In genomic region chr2:84925336-84925723, GRCh38 we compare ENCODE assay signal across 1 cellular context.
TF ChIP-seq lines count a peak whose summit lies in the region.

No MANE protein-coding gene starts in this region.

TF ChIP-seq in H1, 55 proteins besides CTCF, POLR2A, EP300 and RAD21:
- TF ChIP-seq JUND (IDR thresholded peaks at IDR 0.05; ENCODE audit: low read length): no peak
- TF ChIP-seq RNF2 (IDR thresholded peaks at IDR 0.05; ENCODE audit: borderline replicate concordance, low read depth, low read length, missing control alignments, poor library complexity, severe bottlenecking): no peak
- TF ChIP-seq KDM5A (IDR thresholded peaks at IDR 0.05; ENCODE audit: low read length): no peak
- no peak for TF ChIP-seq SRF (IDR thresholded peaks at IDR 0.05; ENCODE audit: low read depth, low read length)
- no peak for TF ChIP-seq RFX5 (IDR thresholded peaks at IDR 0.05; ENCODE audit: borderline replicate concordance, low read depth, low read length)
- no peak for TF ChIP-seq BACH1 (IDR thresholded peaks at IDR 0.05; ENCODE audit: low read length)
- TF ChIP-seq EGR1 (IDR thresholded peaks at IDR 0.05; ENCODE audit: borderline replicate concordance, low read depth, low read length): no peak
- TF ChIP-seq NRF1 (IDR thresholded peaks at IDR 0.05; ENCODE audit: low read depth, low read length): no peak
- no peak for TF ChIP-seq YY1 (IDR thresholded peaks at IDR 0.05; ENCODE audit: low read depth, low read length)
- TF ChIP-seq HDAC6 (IDR thresholded peaks at IDR 0.05; ENCODE audit: low read depth, low read length): no peak
- no peak for TF ChIP-seq SP4 (IDR thresholded peaks at IDR 0.05; ENCODE audit: low read length)
- TF ChIP-seq MAFK (IDR thresholded peaks at IDR 0.05; ENCODE audit: low read depth, low read length): no peak
- no peak for TF ChIP-seq CBX5 (IDR thresholded peaks at IDR 0.05; ENCODE audit: low read depth, low read length)
- no peak for TF ChIP-seq ATF2 (IDR thresholded peaks at IDR 0.05; ENCODE audit: low read length)
- TF ChIP-seq GABPA (IDR thresholded peaks at IDR 0.05; ENCODE audit: borderline replicate concordance, insufficient read depth, low read length): no peak
- TF ChIP-seq POLR2AphosphoS5 (IDR thresholded peaks at IDR 0.05; ENCODE audit: low read depth, low read length): no peak
